In genomic region chr10:85927952-85928677, GRCh38 we compare ENCODE assay signal across 20 cellular contexts.
DNase-seq lines count a peak whose midpoint lies in the region; ATAC-seq and TF ChIP-seq lines count a peak whose summit lies in the region.
"Had no signal": no experiment of that assay in that cellular context is flagged by ENCODE, and none has a peak within 500 bp of the region (broad histone marks: within the 10 kb centered on the region; RNA-seq: fewer than 3 reads in every experiment).

No MANE protein-coding gene starts in this region.

- H3K4me1 Mint-ChIP-seq in IgD-negative memory B cell: peaks cover 0 to 9% (median 4%) of the 10 kb centered on the region in 3 donors

- peaks cover 5% of the 10 kb centered on the region for H3K36me3 Mint-ChIP-seq in IgD-negative memory B cell

- peak overlapping the region in 2 of 3 donors; percentile 27 to 37 for H3K27ac Mint-ChIP-seq in IgD-negative memory B cell

- no peaks in the 10 kb centered on the region for H3K9me3 ChIP-seq in BE2C
- H3K9me3 ChIP-seq: gastrocnemius medialis, right lobe of liver, testis had no signal

- H3K4me3 ChIP-seq in BE2C (ENCODE audit: low read depth, low read length) (no peak overlapping the region), epithelial cell of esophagus (ENCODE audit: low read length) (no peak overlapping the region)
- H3K4me3 ChIP-seq: gastrocnemius medialis, right lobe of liver, testis had no signal

- H3K27me3 ChIP-seq in BE2C: no peaks in the 10 kb centered on the region
- H3K27me3 ChIP-seq: gastrocnemius medialis, right lobe of liver, testis had no signal

- TF ChIP-seq CTCF in BE2C (IDR thresholded peaks at IDR 0.05; ENCODE audit: low read depth, low read length) (no peak), epithelial cell of esophagus (IDR thresholded peaks at IDR 0.05; ENCODE audit: insufficient read depth, low read depth, low read length, missing control alignments) (no peak)

- H3K4me1 ChIP-seq in BE2C: peaks cover 4% of the 10 kb centered on the region; the same call in 1 of the 2 replicates
- H3K4me1 ChIP-seq: right lobe of liver had no signal

- H3K36me3 ChIP-seq in BE2C: no peaks in the 10 kb centered on the region
- H3K36me3 ChIP-seq: gastrocnemius medialis, right lobe of liver had no signal

- peaks cover 0 to 1% (median 0%) of the 10 kb centered on the region in 3 donors for H3K9me3 Mint-ChIP-seq in IgD-negative memory B cell

- DNase-seq in BE2C (peak; percentile 86), epithelial cell of esophagus (ENCODE audit: low read depth) (peak; percentile 75), left kidney (ENCODE audit: low read depth, low spot score) (peak; percentile 21), D341Med (ENCODE audit: low spot score) (no peak)
- DNase-seq in activated CD4-positive, alpha-beta T cell treated with anti-CD3 and anti-CD28 coated beads for 1 hour: no peak
- DNase-seq: activated naive CD4-positive, alpha-beta T cell; AML-193; DMS153; gastrocnemius medialis; mesendoderm; MM.1S; NCI-H82; right lobe of liver; stimulated activated CD4-positive, alpha-beta T cell treated with anti-CD3 and anti-CD28 coated beads, Interleukin-2, amount 100 ng/mL, for 48 hours; testis had no signal

- no peak overlapping the region for H3K4me3 Mint-ChIP-seq in IgD-negative memory B cell

- ATAC-seq in HG02981 (IDR thresholded peaks at IDR 0.05; ENCODE audit: unreplicated experiment) (no peak), GM21723 (IDR thresholded peaks at IDR 0.05; ENCODE audit: unreplicated experiment) (no peak)
- ATAC-seq: activated CD4-positive, CD25-positive, alpha-beta regulatory T cell treated with anti-CD3 and anti-CD28 coated beads, Interleukin-2, amount 50 U/mL, for 24 hours; gastrocnemius medialis; HCT116 had no signal

- peaks cover 17% of the 10 kb centered on the region for H3K27me3 Mint-ChIP-seq in IgD-negative memory B cell

Comparison
In these comparisons a context has a peak if more than half of its experiments do, and no peak if none do; other contexts are left out.
1. DNase-seq: peak in BE2C (single experiment), epithelial cell of esophagus (single experiment) and left kidney (single experiment); none in D341Med (single experiment) and activated CD4-positive, alpha-beta T cell treated with anti-CD3 and anti-CD28 coated beads for 1 hour (single experiment).